1 cellular context compared by ENCODE assay signal in genomic region chr12:48814313-48815280, GRCh38.
TF ChIP-seq lines count a peak whose summit lies in the region.

No MANE protein-coding gene starts in this region.

TF ChIP-seq in GM12878, 131 proteins besides CTCF, POLR2A, EP300 and RAD21 (continued from another document):
- TF ChIP-seq USF1 (IDR thresholded peaks at IDR 0.05; ENCODE audit: borderline replicate concordance, extremely low read length, insufficient read depth, low read depth, low read length), result no peak
- peak; percentile 14 to 74; a peak in 2 of 4 replicates for TF ChIP-seq BHLHE40 (IDR thresholded peaks at IDR 0.05; ENCODE audit: borderline replicate concordance in 1 of 2, low read depth in 2 of 2, low read length in 1 of 2)
- no peak for TF ChIP-seq RCOR1 (conservative IDR thresholded peaks at IDR 0.05; ENCODE audit: low read depth, low read length)
- no peak for TF ChIP-seq HSF1 (IDR thresholded peaks at IDR 0.05; ENCODE audit: low read depth, low read length)
- 0 out of 2 replicates have a peak, but pooled peaks have one; percentile 45 for TF ChIP-seq ZNF24 (IDR thresholded peaks at IDR 0.05)
- TF ChIP-seq RBBP5 (conservative IDR thresholded peaks at IDR 0.05), result no peak
- TF ChIP-seq ZSCAN29 (IDR thresholded peaks at IDR 0.05), result peak; percentile 78; the same call in 1 of the 2 replicates
- no peak for TF ChIP-seq RELB (IDR thresholded peaks at IDR 0.05; ENCODE audit: low read depth)
- no peak for TF ChIP-seq JUNB (IDR thresholded peaks at IDR 0.05)
- TF ChIP-seq GATAD2B (conservative IDR thresholded peaks at IDR 0.05; ENCODE audit: low read depth), result peak; percentile 92
- no peak for TF ChIP-seq KLF5 (IDR thresholded peaks at IDR 0.05; ENCODE audit: partially characterized antibody)
- no peak; the same call in 1 of the 2 replicates for TF ChIP-seq MTA2 (IDR thresholded peaks at IDR 0.05; ENCODE audit: low read depth)
- peak; percentile 31 for TF ChIP-seq MEF2B (IDR thresholded peaks at IDR 0.05; ENCODE audit: partially characterized antibody, poor library complexity, severe bottlenecking)
